ENCODE assay signal across 9 cellular contexts in the genomic region with DNA sequence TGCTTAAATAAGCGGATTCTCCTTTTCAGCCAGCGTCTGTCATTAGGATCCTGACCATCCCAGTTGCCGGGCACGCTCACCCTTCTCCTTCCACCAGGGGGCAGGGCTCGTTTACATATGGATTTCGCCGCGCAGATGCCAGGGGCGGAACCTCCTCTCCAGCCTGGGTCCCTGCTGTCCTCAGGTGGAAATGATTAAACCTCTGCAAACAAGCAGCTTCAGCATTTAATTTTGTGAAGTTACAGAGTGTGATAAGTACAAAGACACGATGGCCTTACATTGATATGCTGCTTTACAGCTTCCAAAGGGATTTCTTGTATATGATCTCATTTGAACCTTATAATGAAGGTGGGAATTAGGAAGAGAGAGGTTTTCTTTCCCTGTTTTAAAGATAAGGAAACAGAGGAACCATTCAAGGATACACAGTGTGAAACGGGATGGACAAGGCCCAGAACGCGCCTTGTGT. TPM values are rescaled to one million over a fixed set of nuclear protein-coding genes. Genes with fewer than 3 reads are reported as not detected.
DNase-seq lines count a peak whose midpoint lies in the region; ATAC-seq and TF ChIP-seq lines count a peak whose summit lies in the region.
"Had no signal": no experiment of that assay in that cellular context is flagged by ENCODE, and none has a peak within 500 bp of the region (broad histone marks: within the 10 kb centered on the region; RNA-seq: fewer than 3 reads in every experiment).

No MANE protein-coding gene starts in this region.

- H3K9me3 ChIP-seq in NT2/D1 (ENCODE audit: insufficient read depth, low read length) (no peaks in the 10 kb centered on the region), endodermal cell (ENCODE audit: control insufficient read depth, low read length) (peaks cover 6% of the 10 kb centered on the region), mucosa of descending colon (no peaks in the 10 kb centered on the region)

- intact Hi-C loops in mucosa of descending colon (cut with DNase I, micrococcal nuclease), result loop anchor here in 1 of 2 donors (5.0 kb wide), 1 partner anchor 864 kb away; no protein-coding TSS in a partner anchor

- H3K9ac ChIP-seq in NT2/D1 (ENCODE audit: insufficient read length, low read depth) (no peak overlapping the region), endodermal cell (ENCODE audit: extremely low read depth, low read length, poor library complexity, severe bottlenecking) (no peak overlapping the region)

- ATAC-seq in mucosa of descending colon, result peak; percentile 100
- ATAC-seq in GM21423 (IDR thresholded peaks at IDR 0.05; ENCODE audit: unreplicated experiment), result no peak

- DNase-seq in DMS153 (lab: John Stamatoyannopoulos, UW) (peak; percentile 58), NT2/D1 (ENCODE audit: low read depth, low spot score) (peak; percentile 48), endodermal cell (peak; percentile 97), mucosa of descending colon (peak; percentile 78 to 92 (median 86))
- DNase-seq in activated CD8-positive, alpha-beta memory T cell treated with anti-CD3 and anti-CD28 coated beads for 48 hours (ENCODE audit: low read depth in 2 of 3, low spot score in 2 of 3), result peak; percentile 41 to 55 (median 52)
- DNase-seq in stimulated activated CD8-positive, alpha-beta memory T cell treated with anti-CD3 and anti-CD28 coated beads, Interleukin-4, amount 100 ng/mL, for 48 hours, result peak; percentile 87

- no peaks in the 10 kb centered on the region for H3K4me1 ChIP-seq in NT2/D1 (ENCODE audit: insufficient read depth, insufficient read length)
- H3K4me1 ChIP-seq in endodermal cell (ENCODE audit: control insufficient read depth, insufficient read depth, low read length), result no peaks in the 10 kb centered on the region
- H3K4me1 ChIP-seq in mucosa of descending colon (ENCODE audit: low read depth), result no peaks in the 10 kb centered on the region

- WGBS in endodermal cell (ENCODE audit: insufficient coverage in 1 of 2, insufficient read length in 1 of 2), 2 experiments, result 18 to 20% methylated on average over 9 to 13 of the region's 13 CpGs

- no peaks in the 10 kb centered on the region for H3K36me3 Mint-ChIP-seq in endodermal cell (ENCODE audit: low read depth)

- H3K36me3 ChIP-seq in NT2/D1 (ENCODE audit: insufficient read depth, insufficient read length, low read length) (no peaks in the 10 kb centered on the region), endodermal cell (ENCODE audit: control insufficient read depth, insufficient read depth, low read length) (no peaks in the 10 kb centered on the region), mucosa of descending colon (ENCODE audit: low read depth) (no peaks in the 10 kb centered on the region)

- peak; percentile 97 for TF ChIP-seq CTCF in endodermal cell (conservative IDR thresholded peaks at IDR 0.05)
- TF ChIP-seq CTCF in mucosa of descending colon (IDR thresholded peaks at IDR 0.05), result peak; percentile 65

- no peak overlapping the region for H3K27ac ChIP-seq in endodermal cell (ENCODE audit: low read depth, low read length)

- H3K9me3 Mint-ChIP-seq in endodermal cell, result peaks cover 4% of the 10 kb centered on the region

- H3K4me3 ChIP-seq in NT2/D1 (ENCODE audit: insufficient read length, low read depth), result no peak overlapping the region
- H3K4me3 ChIP-seq in endodermal cell (ENCODE audit: low read length), result no peak overlapping the region
- no peak overlapping the region for H3K4me3 ChIP-seq in mucosa of descending colon

- peaks cover 3% of the 10 kb centered on the region for H3K4me1 Mint-ChIP-seq in endodermal cell

- H3K27ac Mint-ChIP-seq in endodermal cell, result no peak overlapping the region

- H3K4me3 Mint-ChIP-seq in endodermal cell, result no peak overlapping the region

- peaks cover 48% of the 10 kb centered on the region for H3K27me3 Mint-ChIP-seq in endodermal cell (ENCODE audit: insufficient read depth)

- no peak for TF ChIP-seq EP300 in Ishikawa (IDR thresholded peaks at IDR 0.05; ENCODE audit: borderline replicate concordance)

- peak; percentile 92 for TF ChIP-seq RAD21 in Ishikawa (IDR thresholded peaks at IDR 0.05; ENCODE audit: low read depth)

- peaks cover 19% of the 10 kb centered on the region for H3K27me3 ChIP-seq in NT2/D1 (ENCODE audit: insufficient read depth, insufficient read length)
- peaks cover 59% of the 10 kb centered on the region for H3K27me3 ChIP-seq in endodermal cell (ENCODE audit: control insufficient read depth, insufficient read depth, low read length, poor library complexity, severe bottlenecking)

TF ChIP-seq in Ishikawa, 13 proteins besides CTCF, POLR2A, EP300 and RAD21:
- TF ChIP-seq EGR1 (IDR thresholded peaks at IDR 0.05) (no peak), TEAD4 (IDR thresholded peaks at IDR 0.05) (0 out of 2 replicates have a peak, but pooled peaks have one; percentile 43)

RNA-seq across cellular contexts. Expression of a gene that starts 3.9 kb away (rescaled TPM):
- total RNA-seq in endodermal cell, result not detected
- not detected for polyA plus RNA-seq in endodermal cell (2013, experiment 1 of 2)
- not detected for polyA plus RNA-seq in endodermal cell (2013, experiment 2 of 2)
- not detected for total RNA-seq in mucosa of descending colon
- total RNA-seq: T-helper 1 cell treated with Interleukin-12 subunit alpha and Interleukin-12 subunit beta and Interleukin-4 antibody, amounts not matched to agents 30 ng/mL and 1 ng/mL, for 36 hours had no signal

RNA-seq across cellular contexts. Expression of a gene that starts 18.8 kb away (rescaled TPM):
- total RNA-seq in endodermal cell (10 to 100 TPM; 22.3 to 46.8 TPM), mucosa of descending colon (10 to 100 TPM; 24.5 to 33.1 (median 26.4) TPM)
- 85.2 TPM for polyA plus RNA-seq in endodermal cell (2013, experiment 1 of 2)
- polyA plus RNA-seq in endodermal cell (2013, experiment 2 of 2), result 88.8 TPM

RNA-seq across cellular contexts. Expression of a gene that starts 21.3 kb away (rescaled TPM):
- not detected for total RNA-seq in endodermal cell
- polyA plus RNA-seq in endodermal cell (2013, experiment 1 of 2), result not detected
- polyA plus RNA-seq in endodermal cell (2013, experiment 2 of 2), result not detected
- not detected for total RNA-seq in mucosa of descending colon
- total RNA-seq: T-helper 1 cell treated with Interleukin-12 subunit alpha and Interleukin-12 subunit beta and Interleukin-4 antibody, amounts not matched to agents 30 ng/mL and 1 ng/mL, for 36 hours had no signal

RNA-seq across cellular contexts. Expression of a gene that starts 31.6 kb away (rescaled TPM):
- total RNA-seq in endodermal cell, result not detected
- not detected for polyA plus RNA-seq in endodermal cell (2013, experiment 1 of 2)
- polyA plus RNA-seq in endodermal cell (2013, experiment 2 of 2), result not detected
- total RNA-seq in mucosa of descending colon, result not detected
- total RNA-seq: T-helper 1 cell treated with Interleukin-12 subunit alpha and Interleukin-12 subunit beta and Interleukin-4 antibody, amounts not matched to agents 30 ng/mL and 1 ng/mL, for 36 hours had no signal

RNA-seq across cellular contexts. Expression of a gene that starts 48.5 kb away (rescaled TPM):
- not detected for total RNA-seq in endodermal cell
- not detected for polyA plus RNA-seq in endodermal cell (2013, experiment 1 of 2)
- not detected for polyA plus RNA-seq in endodermal cell (2013, experiment 2 of 2)
- total RNA-seq in mucosa of descending colon, result not detected
- total RNA-seq: T-helper 1 cell treated with Interleukin-12 subunit alpha and Interleukin-12 subunit beta and Interleukin-4 antibody, amounts not matched to agents 30 ng/mL and 1 ng/mL, for 36 hours had no signal
